In the genomic region with DNA sequence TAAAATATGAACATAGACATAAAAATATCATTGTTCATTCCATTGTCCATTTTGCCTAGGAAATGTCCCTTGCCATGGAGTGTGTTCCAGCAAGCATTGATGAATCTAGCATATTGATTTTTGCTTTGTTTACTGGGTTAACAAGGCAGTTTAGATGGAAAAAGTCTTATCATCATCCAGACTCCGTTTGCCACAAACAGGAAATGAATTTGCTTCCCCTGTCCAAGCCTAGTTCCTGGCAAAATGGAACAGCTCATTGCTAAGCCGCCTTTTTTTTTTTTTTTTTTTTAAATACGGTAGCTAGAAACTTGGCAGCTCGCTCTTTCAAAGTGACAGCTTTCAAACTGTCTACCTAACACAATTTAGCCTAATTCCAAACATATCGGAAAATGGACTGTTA, we compare ENCODE assay signal across 29 cellular contexts. TPM values are rescaled to one million over a fixed set of nuclear protein-coding genes. Genes with fewer than 3 reads are reported as not detected.
"Had no signal": no experiment of that assay in that cellular context is flagged by ENCODE, and none has a peak within 500 bp of the region (broad histone marks: within the 10 kb centered on the region; RNA-seq: fewer than 3 reads in every experiment).

No MANE protein-coding gene starts in this region.

- H2AFZ ChIP-seq: hepatocyte had no signal

- H3K9me3 ChIP-seq: ascending aorta, gastrocnemius medialis, ovary, sigmoid colon, transverse colon had no signal

- H3K4me1 ChIP-seq: ascending aorta, gastrocnemius medialis, sigmoid colon, transverse colon had no signal

- H3K4me3 ChIP-seq: ascending aorta, cardiac muscle cell, coronary artery, gastrocnemius medialis, hepatocyte, ovary, sigmoid colon, transverse colon had no signal

- H3K79me2 ChIP-seq: hepatocyte had no signal

- H3K36me3 ChIP-seq: ascending aorta, cardiac muscle cell, gastrocnemius medialis, ovary, sigmoid colon, transverse colon had no signal

- H3K4me2 ChIP-seq: hepatocyte had no signal

- FAIRE-seq: endometrium, small intestine had no signal

- ATAC-seq: gastrocnemius medialis; naive thymus-derived CD4-positive, alpha-beta T cell; stimulated activated naive B cell treated with anti-CD40 and anti-IgM and Interleukin-4, amounts not matched to agents 10 μg/mL and 1 μg/mL and 100 μg/mL, for 72 hours had no signal

- H3K27ac ChIP-seq: ascending aorta, cardiac muscle cell, gastrocnemius medialis, hepatocyte, ovary, sigmoid colon, transverse colon, VCaP had no signal

- DNase-seq: activated CD4-positive, alpha-beta memory T cell treated with anti-CD3 and anti-CD28 coated beads for 36 hours; activated CD4-positive, alpha-beta T cell treated with anti-CD3 and anti-CD28 coated beads for 48 hours; activated CD8-positive, alpha-beta memory T cell treated with anti-CD3 and anti-CD28 coated beads, Interleukin-2, amount 50 U/mL, for 4 hours; activated effector memory CD4-positive, alpha-beta T cell treated with anti-CD3 and anti-CD28 coated beads, Interleukin-2, amount 50 U/mL, for 16 hours; activated naive CD4-positive, alpha-beta T cell treated with anti-CD3 and anti-CD28 coated beads for 36 hours; activated naive CD8-positive, alpha-beta T cell treated with anti-CD3 and anti-CD28 coated beads, Interleukin-2, amount 10 ng/mL, durations not matched to agents 7 days and 5 days; activated T-cell treated with anti-CD3 and anti-CD28 coated beads, Interleukin-2, amount 50 U/mL, for 1 hour; erythroblast; gastrocnemius medialis; islet precursor cell; midbrain; naive thymus-derived CD4-positive, alpha-beta T cell; ovary; retina; sigmoid colon; small intestine; stimulated activated CD4-positive, alpha-beta T cell treated with anti-CD3 and anti-CD28 coated beads, Interleukin-1b, Interleukin-23, amount 100 ng/mL, for 48 hours; stimulated activated naive B cell treated with anti-CD40 and anti-IgM and Interleukin-4, amounts not matched to agents 10 μg/mL and 1 μg/mL and 100 μg/mL, for 72 hours; T-helper 2 cell; transverse colon had no signal

- H3K27me3 ChIP-seq: ascending aorta, cardiac muscle cell, gastrocnemius medialis, ovary had no signal

RNA-seq across cellular contexts. Expression of a gene that starts 7.5 kb away (rescaled TPM):
- total RNA-seq: activated CD4-positive, alpha-beta memory T cell treated with anti-CD3 and anti-CD28 coated beads for 36 hours; activated CD8-positive, alpha-beta memory T cell treated with anti-CD3 and anti-CD28 coated beads for 36 hours; activated naive CD4-positive, alpha-beta T cell treated with anti-CD3 and anti-CD28 coated beads for 36 hours; activated T-helper 1 cell treated with anti-CD3 and anti-CD28 coated beads, Interleukin-12 subunit alpha, Interleukin-12 subunit beta, Interleukin-2, Interleukin-4 antibody, amounts not matched to agents 30 ng/mL and 10 ng/mL and 1 ng/mL, durations not matched to agents 14 hours and 24 hours and 36 hours had no signal
- polyA plus RNA-seq: neural cell had no signal
